ENCODE assay signal across 19 cellular contexts in genomic region chr16:14650629-14651028, GRCh38. TPM values are rescaled to one million over a fixed set of nuclear protein-coding genes. Genes with fewer than 3 reads are reported as not detected.
DNase-seq lines count a peak whose midpoint lies in the region; ATAC-seq, FAIRE-seq and TF ChIP-seq lines count a peak whose summit lies in the region.
"Had no signal": no experiment of that assay in that cellular context is flagged by ENCODE, and none has a peak within 500 bp of the region (broad histone marks: within the 10 kb centered on the region; RNA-seq: fewer than 3 reads in every experiment).

No MANE protein-coding gene starts in this region.

- H2AFZ ChIP-seq in HepG2 (ENCODE audit: low read length) (no peak overlapping the region), mammary epithelial cell (ENCODE audit: low read depth, low read length) (no peak overlapping the region)

- H3K9ac ChIP-seq in HepG2 (ENCODE audit: insufficient read depth, low read depth, low read length) (no peak overlapping the region), mammary epithelial cell (ENCODE audit: insufficient read depth, low read length) (no peak overlapping the region)

- TF ChIP-seq EP300 in HepG2 (IDR thresholded peaks at IDR 0.05; ENCODE audit: low read depth in 2 of 2, low read length in 2 of 2) (no peak), HepG2 (CRISPR knock-in tag; IDR thresholded peaks at IDR 0.05; ENCODE audit: borderline replicate concordance) (no peak)

- peaks cover 36 to 76% of the 10 kb centered on the region in 2 experiments for H3K36me3 ChIP-seq in HepG2 (replicated peaks in 1 of 2; ENCODE audit: control insufficient read depth in 1 of 2, insufficient read depth in 2 of 2, low read length in 2 of 2)
- H3K36me3 ChIP-seq in right lobe of liver, result peaks cover 0 to 74% (median 35%) of the 10 kb centered on the region in 4 donors
- H3K36me3 ChIP-seq in mammary epithelial cell (ENCODE audit: insufficient read depth, low read length), result peaks cover 23% of the 10 kb centered on the region

- peak overlapping the region; percentile 59 for H3K27ac Mint-ChIP-seq in activated CD4-positive, alpha-beta T cell treated with anti-CD3 and anti-CD28 coated beads for 36 hours
- H3K27ac Mint-ChIP-seq in progenitor cell of endocrine pancreas, result peak overlapping the region; percentile 78

- peaks cover 5% of the 10 kb centered on the region for H3K4me1 Mint-ChIP-seq in activated CD4-positive, alpha-beta T cell treated with anti-CD3 and anti-CD28 coated beads for 36 hours
- peaks cover 1% of the 10 kb centered on the region for H3K4me1 Mint-ChIP-seq in progenitor cell of endocrine pancreas (ENCODE audit: low read depth)

- peaks cover 44% of the 10 kb centered on the region for H3K36me3 Mint-ChIP-seq in activated CD4-positive, alpha-beta T cell treated with anti-CD3 and anti-CD28 coated beads for 36 hours (ENCODE audit: low read depth)
- peaks cover 27% of the 10 kb centered on the region for H3K36me3 Mint-ChIP-seq in progenitor cell of endocrine pancreas (ENCODE audit: insufficient read depth)

- no peaks in the 10 kb centered on the region for H3K9me3 Mint-ChIP-seq in activated CD4-positive, alpha-beta T cell treated with anti-CD3 and anti-CD28 coated beads for 36 hours (ENCODE audit: low read depth)
- no peaks in the 10 kb centered on the region for H3K9me3 Mint-ChIP-seq in progenitor cell of endocrine pancreas (ENCODE audit: low read depth)

- 95% methylated on average over 6 of the region's 6 CpGs for WGBS in HepG2 (ENCODE audit: low lambda C conversion rate)
- WGBS in right lobe of liver (ENCODE audit: insufficient coverage, low coverage, low lambda C conversion rate, missing lambda C conversion rate), result 80% methylated on average over 6 of the region's 6 CpGs
- WGBS in mammary epithelial cell (ENCODE audit: low coverage, missing lambda C conversion rate), result 26% methylated on average over 6 of the region's 6 CpGs

- H3K4me3 Mint-ChIP-seq in activated CD4-positive, alpha-beta T cell treated with anti-CD3 and anti-CD28 coated beads for 36 hours, result no peak overlapping the region
- H3K4me3 Mint-ChIP-seq in progenitor cell of endocrine pancreas (ENCODE audit: low read depth), result no peak overlapping the region

- H3K4me1 ChIP-seq in HepG2 (ENCODE audit: insufficient read depth, low read length) (peaks cover 4% of the 10 kb centered on the region; the same call in 1 of the 2 replicates), right lobe of liver (no peaks in the 10 kb centered on the region), mammary epithelial cell (ENCODE audit: insufficient read depth, low read length) (peaks cover 15% of the 10 kb centered on the region)

- H3K27ac ChIP-seq in HepG2 (ENCODE audit: extremely low read length, insufficient read depth, low read length) (no peak overlapping the region), right lobe of liver (no peak overlapping the region), mammary epithelial cell (ENCODE audit: insufficient read depth, low read depth, low read length) (peak overlapping the region; percentile 36)

- TF ChIP-seq CTCF in HepG2 (CRISPR knock-in tag; IDR thresholded peaks at IDR 0.05) (no peak), right lobe of liver (IDR thresholded peaks at IDR 0.05) (no peak), mammary epithelial cell (conservative IDR thresholded peaks at IDR 0.05 in 1 of 2, IDR thresholded peaks at IDR 0.05 in 1 of 2; ENCODE audit: extremely low read depth in 1 of 2, insufficient read depth in 1 of 2, low read depth in 1 of 2, low read length in 2 of 2) (no peak), progenitor cell of endocrine pancreas (IDR thresholded peaks at IDR 0.05; ENCODE audit: unreplicated experiment) (no peak)

- in situ Hi-C loops in HepG2 (cut with HindIII; ENCODE audit: extremely low pct_ligation_motif_present, low pct_unique_long_range_greater_than_20kb), result no loop called here
- in situ Hi-C loops in mammary epithelial cell (cut with MboI; ENCODE audit: low sequenced_read_pairs in 2 of 2), result no loop called here

- peak; percentile 44 for ATAC-seq in activated CD4-positive, alpha-beta T cell treated with anti-CD3 and anti-CD28 coated beads for 36 hours
- ATAC-seq in HepG2 (no peak), right lobe of liver (no peak), HG02588 (IDR thresholded peaks at IDR 0.05; ENCODE audit: unreplicated experiment) (no peak), GM19328 (IDR thresholded peaks at IDR 0.05; ENCODE audit: unreplicated experiment) (no peak)
- ATAC-seq: Panc1 had no signal

- H3K27me3 ChIP-seq in HepG2 (ENCODE audit: control insufficient read depth in 1 of 2, insufficient read depth in 2 of 2, low read length in 2 of 2), result no peaks in the 10 kb centered on the region
- H3K27me3 ChIP-seq in right lobe of liver, result no peaks in the 10 kb centered on the region
- H3K27me3 ChIP-seq in mammary epithelial cell (ENCODE audit: insufficient read depth, low read length), result no peaks in the 10 kb centered on the region

- POLR2A ChIA-PET in activated CD4-positive, alpha-beta T cell treated with anti-CD3 and anti-CD28 coated beads for 36 hours (lab: Charles Lee), result no interaction called here
- POLR2A ChIA-PET in HepG2 (lab: Yijun Ruan, JAX), result interaction anchor here (1.5 kb wide), 1 partner anchor 20 kb away, joined by 3 read pairs; the partner anchor contains the start of gene PARN

- no peak for TF ChIP-seq RAD21 in HepG2 (CRISPR knock-in tag; IDR thresholded peaks at IDR 0.05)

- TF ChIP-seq POLR2A in HepG2 (IDR thresholded peaks at IDR 0.05; ENCODE audit: insufficient read depth in 1 of 2, low read depth in 2 of 2, low read length in 2 of 2), result no peak
- TF ChIP-seq POLR2A in right lobe of liver (IDR thresholded peaks at IDR 0.05), result no peak

- H3K27me3 Mint-ChIP-seq in activated CD4-positive, alpha-beta T cell treated with anti-CD3 and anti-CD28 coated beads for 36 hours, result no peaks in the 10 kb centered on the region
- no peaks in the 10 kb centered on the region for H3K27me3 Mint-ChIP-seq in progenitor cell of endocrine pancreas

- H3K79me2 ChIP-seq in HepG2 (ENCODE audit: insufficient read depth, low read length) (no peaks in the 10 kb centered on the region), mammary epithelial cell (ENCODE audit: insufficient read depth, low read length) (peaks cover 38% of the 10 kb centered on the region)

- CTCF ChIA-PET in activated CD4-positive, alpha-beta T cell treated with anti-CD3 and anti-CD28 coated beads for 36 hours (lab: Charles Lee), result interaction anchor here (0.9 kb wide), 1 partner anchor 24 kb away, joined by 3 read pairs; no protein-coding TSS in a partner anchor
- CTCF ChIA-PET in HepG2 (lab: Yijun Ruan, JAX; ENCODE audit: low intra/inter-chr PET ratio, low total read pairs) (no interaction called here), mammary epithelial cell (lab: Charles Lee; ENCODE audit: low non-redundant PET) (no interaction called here)

- H3K9me3 ChIP-seq in HepG2 (ENCODE audit: low read length) (no peaks in the 10 kb centered on the region), right lobe of liver (no peaks in the 10 kb centered on the region), mammary epithelial cell (replicated peaks; ENCODE audit: insufficient read depth, low read length) (no peaks in the 10 kb centered on the region)

- peak; percentile 39 for FAIRE-seq in HepG2 (lab: Jason Lieb, UNC)
- FAIRE-seq: H54 had no signal

- H4K20me1 ChIP-seq in HepG2 (ENCODE audit: insufficient read depth, low read length), result no peaks in the 10 kb centered on the region
- H4K20me1 ChIP-seq in mammary epithelial cell (ENCODE audit: insufficient read depth, low read length), result no peaks in the 10 kb centered on the region

- no peak overlapping the region for H3K4me3 ChIP-seq in HepG2 (replicated peaks in 1 of 3; ENCODE audit: insufficient read depth in 1 of 3, low read depth in 2 of 3, low read length in 3 of 3)
- H3K4me3 ChIP-seq in right lobe of liver, result no peak overlapping the region
- no peak overlapping the region for H3K4me3 ChIP-seq in mammary epithelial cell (replicated peaks in 1 of 3; ENCODE audit: insufficient read depth in 1 of 3, low read depth in 2 of 3, low read length in 3 of 3)

- BruUV-seq in HepG2 (replicated peaks; lab: Mats Ljungman, UMichigan) (no TSS peak), mammary epithelial cell (replicated peaks; lab: Mats Ljungman, UMichigan) (no TSS peak)

- dilution Hi-C loops in mammary epithelial cell (cut with HindIII; ENCODE audit: low sequenced_read_pairs), result no loop called here

- no peak for DNase-seq in activated CD4-positive, alpha-beta T cell treated with anti-CD3 and anti-CD28 coated beads for 36 hours
- no peak for DNase-seq in activated CD4-positive, alpha-beta T cell treated with anti-CD3 and anti-CD28 coated beads, Interleukin-2, amount 50 U/mL, for 1 hour
- DNase-seq in HepG2 (ENCODE audit: low spot score) (no peak), right lobe of liver (no peak), mammary epithelial cell (peak; percentile 75), progenitor cell of endocrine pancreas (ENCODE audit: low spot score, unreplicated experiment) (no peak)
- DNase-seq: 8988T, C1 segment of cervical spinal cord, DMS153, EL, IMR-90, Kasumi-1, NCI-H1930, NCI-H510A, NCI-H82 had no signal

- intact Hi-C loops in activated CD4-positive, alpha-beta T cell treated with anti-CD3 and anti-CD28 coated beads for 36 hours (cut with DNase I, micrococcal nuclease), result no loop called here
- intact Hi-C loops in HepG2 (cut with micrococcal nuclease; ENCODE audit: unreplicated experiment), result no loop called here
- intact Hi-C loops in right lobe of liver (cut with DNase I), result no loop called here
- intact Hi-C loops in mammary epithelial cell (cut with micrococcal nuclease), result loop anchor here (2.0 kb wide), 1 partner anchor 18 kb away; the partner anchor contains the start of gene BFAR

- H3K4me2 ChIP-seq in HepG2 (ENCODE audit: low read depth, low read length), result no peak overlapping the region
- H3K4me2 ChIP-seq in mammary epithelial cell (ENCODE audit: insufficient read depth, low read depth, low read length), result no peak overlapping the region

RNA-seq across cellular contexts. Expression of gene BFAR, which starts 17.9 kb away (rescaled TPM):
- 10 to 100 TPM; 54.8 to 57.5 TPM for total RNA-seq in activated CD4-positive, alpha-beta T cell treated with anti-CD3 and anti-CD28 coated beads for 36 hours
- total RNA-seq in HepG2 (2016; rRNA removed; fragmentation: Illumina TruSeq; extraction: Trizol) (96.9 and 98.2 TPM in 2 replicates), right lobe of liver (10 to 100 TPM; 17.4 to 31.2 (median 22.9) TPM), mammary epithelial cell (10 to 100 TPM; 71.6 to 86.5 TPM), progenitor cell of endocrine pancreas (75.0 and 76.1 TPM in 2 replicates)
- 35.9 and 40.9 TPM in 2 replicates for total RNA-seq in HepG2 (2016; cell fraction: cytosol; rRNA removed; fragmentation: Illumina TruSeq; extraction: Trizol; ENCODE audit: low read depth)
- 88.6 and 96.1 TPM in 2 replicates for total RNA-seq in HepG2 (2016; cell fraction: insoluble cytoplasmic fraction; rRNA removed; fragmentation: Illumina TruSeq; extraction: Trizol)
- 89.4 and 93.4 TPM in 2 replicates for total RNA-seq in HepG2 (2016; cell fraction: membrane; rRNA removed; fragmentation: Illumina TruSeq; extraction: Trizol)
- total RNA-seq in HepG2 (2016; cell fraction: nucleus; rRNA removed; fragmentation: Illumina TruSeq; extraction: Trizol), result 68.6 and 78.4 TPM in 2 replicates
- polyA plus RNA-seq in HepG2 (2011; rRNA removed) (91.6 and 120 TPM in 2 replicates), mammary epithelial cell (64.9 TPM)
- 104 and 117 TPM in 2 replicates for polyA plus RNA-seq in HepG2 (2011; cell fraction: cytosol; rRNA removed)
- 33.4 and 38.4 TPM in 2 replicates for polyA plus RNA-seq in HepG2 (2011; cell fraction: nucleus; rRNA removed)
- polyA plus RNA-seq in HepG2 (2012), result 101 and 126 TPM in 2 replicates
- polyA plus RNA-seq in HepG2 (2016; cell fraction: cytosol; fragmentation: Illumina TruSeq; extraction: Trizol; ENCODE audit: low read depth), result 37.6 and 38.7 TPM in 2 replicates
- polyA plus RNA-seq in HepG2 (2016; cell fraction: insoluble cytoplasmic fraction; fragmentation: Illumina TruSeq; extraction: Trizol; ENCODE audit: low read depth), result 100 and 109 TPM in 2 replicates
- 80.8 and 84.4 TPM in 2 replicates for polyA plus RNA-seq in HepG2 (2016; cell fraction: membrane; fragmentation: Illumina TruSeq; extraction: Trizol; ENCODE audit: low read depth)
- 99.3 and 101 TPM in 2 replicates for polyA plus RNA-seq in HepG2 (2016; cell fraction: nucleus; fragmentation: Illumina TruSeq; extraction: Trizol; ENCODE audit: insufficient read depth, low read depth)
- polyA minus RNA-seq in HepG2 (2011; rRNA and poly(A)+ RNA removed; ENCODE audit: low replicate concordance), result 84.9 and 154 TPM in 2 replicates
- 73.7 and 80.7 TPM in 2 replicates for polyA minus RNA-seq in HepG2 (2011; cell fraction: cytosol; rRNA and poly(A)+ RNA removed)
- polyA minus RNA-seq in HepG2 (2011; cell fraction: nucleus; rRNA and poly(A)+ RNA removed), result 75.8 and 77.7 TPM in 2 replicates
- 82.4 TPM for polyA minus RNA-seq in mammary epithelial cell

RNA-seq across cellular contexts. Expression of gene PARN, which starts 20.6 kb away (rescaled TPM):
- total RNA-seq in activated CD4-positive, alpha-beta T cell treated with anti-CD3 and anti-CD28 coated beads for 36 hours, result 10 to 100 TPM; 46.4 to 64.1 TPM
- total RNA-seq in HepG2 (2016; rRNA removed; fragmentation: Illumina TruSeq; extraction: Trizol) (47.6 and 54.8 TPM in 2 replicates), right lobe of liver (10 to 100 TPM; 12.1 to 28.0 (median 15.6) TPM), mammary epithelial cell (10 to 100 TPM; 31.0 to 34.3 TPM), progenitor cell of endocrine pancreas (31.4 and 32.3 TPM in 2 replicates)
- total RNA-seq in HepG2 (2016; cell fraction: cytosol; rRNA removed; fragmentation: Illumina TruSeq; extraction: Trizol; ENCODE audit: low read depth), result 25.3 and 26.1 TPM in 2 replicates
- 46.1 and 54.7 TPM in 2 replicates for total RNA-seq in HepG2 (2016; cell fraction: insoluble cytoplasmic fraction; rRNA removed; fragmentation: Illumina TruSeq; extraction: Trizol)
- 22.1 and 23.9 TPM in 2 replicates for total RNA-seq in HepG2 (2016; cell fraction: membrane; rRNA removed; fragmentation: Illumina TruSeq; extraction: Trizol)
- total RNA-seq in HepG2 (2016; cell fraction: nucleus; rRNA removed; fragmentation: Illumina TruSeq; extraction: Trizol), result 57.0 and 57.3 TPM in 2 replicates
- polyA plus RNA-seq in HepG2 (2011; rRNA removed) (11.7 and 13.3 TPM in 2 replicates), mammary epithelial cell (17.8 TPM)
- polyA plus RNA-seq in HepG2 (2011; cell fraction: cytosol; rRNA removed), result 7.3 and 10.1 TPM in 2 replicates
- 21.8 and 27.8 TPM in 2 replicates for polyA plus RNA-seq in HepG2 (2011; cell fraction: nucleus; rRNA removed)
- 25.7 and 33.7 TPM in 2 replicates for polyA plus RNA-seq in HepG2 (2012)
- 4.9 and 5.1 TPM in 2 replicates for polyA plus RNA-seq in HepG2 (2016; cell fraction: cytosol; fragmentation: Illumina TruSeq; extraction: Trizol; ENCODE audit: low read depth)
- polyA plus RNA-seq in HepG2 (2016; cell fraction: insoluble cytoplasmic fraction; fragmentation: Illumina TruSeq; extraction: Trizol; ENCODE audit: low read depth), result 52.1 and 52.5 TPM in 2 replicates
- 10.4 and 12.2 TPM in 2 replicates for polyA plus RNA-seq in HepG2 (2016; cell fraction: membrane; fragmentation: Illumina TruSeq; extraction: Trizol; ENCODE audit: low read depth)
- polyA plus RNA-seq in HepG2 (2016; cell fraction: nucleus; fragmentation: Illumina TruSeq; extraction: Trizol; ENCODE audit: insufficient read depth, low read depth), result 43.6 and 48.8 TPM in 2 replicates
- 17.2 and 35.9 TPM in 2 replicates for polyA minus RNA-seq in HepG2 (2011; rRNA and poly(A)+ RNA removed; ENCODE audit: low replicate concordance)
- polyA minus RNA-seq in HepG2 (2011; cell fraction: cytosol; rRNA and poly(A)+ RNA removed), result 18.8 and 27.2 TPM in 2 replicates
- 66.4 and 70.1 TPM in 2 replicates for polyA minus RNA-seq in HepG2 (2011; cell fraction: nucleus; rRNA and poly(A)+ RNA removed)
- 63.9 TPM for polyA minus RNA-seq in mammary epithelial cell

RNA-seq across cellular contexts. Expression of gene PLA2G10, which starts 43.5 kb away (rescaled TPM):
- not detected for total RNA-seq in activated CD4-positive, alpha-beta T cell treated with anti-CD3 and anti-CD28 coated beads for 36 hours
- total RNA-seq in HepG2 (2016; rRNA removed; fragmentation: Illumina TruSeq; extraction: Trizol), result not detected in 2 replicates
- not detected in 2 replicates for total RNA-seq in HepG2 (2016; cell fraction: cytosol; rRNA removed; fragmentation: Illumina TruSeq; extraction: Trizol; ENCODE audit: low read depth)
- total RNA-seq in HepG2 (2016; cell fraction: insoluble cytoplasmic fraction; rRNA removed; fragmentation: Illumina TruSeq; extraction: Trizol), result not detected in 2 replicates
- total RNA-seq in HepG2 (2016; cell fraction: membrane; rRNA removed; fragmentation: Illumina TruSeq; extraction: Trizol), result not detected in 2 replicates
- not detected in 2 replicates for total RNA-seq in HepG2 (2016; cell fraction: nucleus; rRNA removed; fragmentation: Illumina TruSeq; extraction: Trizol)
- not detected in 2 replicates for polyA plus RNA-seq in HepG2 (2011; rRNA removed)
- 0.05 TPM in 1 of 2 replicates, not detected in the other for polyA plus RNA-seq in HepG2 (2011; cell fraction: cytosol; rRNA removed)
- polyA plus RNA-seq in HepG2 (2011; cell fraction: nucleus; rRNA removed), result not detected in 2 replicates
- polyA plus RNA-seq in HepG2 (2012), result not detected in 2 replicates
- not detected in 2 replicates for polyA plus RNA-seq in HepG2 (2016; cell fraction: cytosol; fragmentation: Illumina TruSeq; extraction: Trizol; ENCODE audit: low read depth)
- not detected in 2 replicates for polyA plus RNA-seq in HepG2 (2016; cell fraction: insoluble cytoplasmic fraction; fragmentation: Illumina TruSeq; extraction: Trizol; ENCODE audit: low read depth)
- not detected in 2 replicates for polyA plus RNA-seq in HepG2 (2016; cell fraction: membrane; fragmentation: Illumina TruSeq; extraction: Trizol; ENCODE audit: low read depth)
- polyA plus RNA-seq in HepG2 (2016; cell fraction: nucleus; fragmentation: Illumina TruSeq; extraction: Trizol; ENCODE audit: insufficient read depth, low read depth), result not detected in 2 replicates
- polyA minus RNA-seq in HepG2 (2011; rRNA and poly(A)+ RNA removed; ENCODE audit: low replicate concordance), result not detected in 2 replicates
- not detected in 2 replicates for polyA minus RNA-seq in HepG2 (2011; cell fraction: cytosol; rRNA and poly(A)+ RNA removed)
- polyA minus RNA-seq in HepG2 (2011; cell fraction: nucleus; rRNA and poly(A)+ RNA removed), result not detected in 2 replicates
- not detected for total RNA-seq in right lobe of liver
- total RNA-seq in mammary epithelial cell, result 1 to 10 TPM in 1 of 2 donors, under 1 TPM in 1; 0.31 to 1.0 TPM
- 0.24 TPM for polyA plus RNA-seq in mammary epithelial cell
- not detected for polyA minus RNA-seq in mammary epithelial cell
- 1.4 and 2.2 TPM in 2 replicates for total RNA-seq in progenitor cell of endocrine pancreas
- total RNA-seq: IMR-90 had no signal
- polyA plus RNA-seq: IMR-90 had no signal

RNA-seq across cellular contexts. Expression of gene NPIPA3, which starts 52.6 kb away (rescaled TPM):
- total RNA-seq in activated CD4-positive, alpha-beta T cell treated with anti-CD3 and anti-CD28 coated beads for 36 hours, result 1 to 10 TPM; 1.2 to 2.5 TPM
- total RNA-seq in HepG2 (2016; rRNA removed; fragmentation: Illumina TruSeq; extraction: Trizol) (0.71 TPM in 1 of 2 replicates, not detected in the other), right lobe of liver (1 to 10 TPM in 2 of 6 experiments, under 1 TPM in 1, not detected in 3; 0.86 to 1.9 (median 1.2) TPM), mammary epithelial cell (1 to 10 TPM in 1 of 2 donors, under 1 TPM in 1; 0.67 to 6.0 TPM), progenitor cell of endocrine pancreas (0.95 and 1.3 TPM in 2 replicates)
- total RNA-seq in HepG2 (2016; cell fraction: cytosol; rRNA removed; fragmentation: Illumina TruSeq; extraction: Trizol; ENCODE audit: low read depth), result not detected in 2 replicates
- total RNA-seq in HepG2 (2016; cell fraction: insoluble cytoplasmic fraction; rRNA removed; fragmentation: Illumina TruSeq; extraction: Trizol), result 0.76 TPM in 1 of 2 replicates, not detected in the other
- not detected in 2 replicates for total RNA-seq in HepG2 (2016; cell fraction: membrane; rRNA removed; fragmentation: Illumina TruSeq; extraction: Trizol)
- total RNA-seq in HepG2 (2016; cell fraction: nucleus; rRNA removed; fragmentation: Illumina TruSeq; extraction: Trizol), result 0.69 and 1.1 TPM in 2 replicates
- polyA plus RNA-seq in HepG2 (2011; rRNA removed) (0.91 and 1.3 TPM in 2 replicates), mammary epithelial cell (1.5 TPM)
- 0.08 and 0.50 TPM in 2 replicates for polyA plus RNA-seq in HepG2 (2011; cell fraction: cytosol; rRNA removed)
- polyA plus RNA-seq in HepG2 (2011; cell fraction: nucleus; rRNA removed), result 0.71 and 1.8 TPM in 2 replicates
- polyA plus RNA-seq in HepG2 (2012), result 0.34 and 1.3 TPM in 2 replicates
- polyA plus RNA-seq in HepG2 (2016; cell fraction: cytosol; fragmentation: Illumina TruSeq; extraction: Trizol; ENCODE audit: low read depth), result 0.22 TPM in 1 of 2 replicates, not detected in the other
- polyA plus RNA-seq in HepG2 (2016; cell fraction: insoluble cytoplasmic fraction; fragmentation: Illumina TruSeq; extraction: Trizol; ENCODE audit: low read depth), result 1.2 TPM in 1 of 2 replicates, not detected in the other
- not detected in 2 replicates for polyA plus RNA-seq in HepG2 (2016; cell fraction: membrane; fragmentation: Illumina TruSeq; extraction: Trizol; ENCODE audit: low read depth)
- 2.3 and 2.4 TPM in 2 replicates for polyA plus RNA-seq in HepG2 (2016; cell fraction: nucleus; fragmentation: Illumina TruSeq; extraction: Trizol; ENCODE audit: insufficient read depth, low read depth)
- polyA minus RNA-seq in HepG2 (2011; rRNA and poly(A)+ RNA removed; ENCODE audit: low replicate concordance), result not detected in 2 replicates
- polyA minus RNA-seq in HepG2 (2011; cell fraction: cytosol; rRNA and poly(A)+ RNA removed), result not detected in 2 replicates
- not detected in 2 replicates for polyA minus RNA-seq in HepG2 (2011; cell fraction: nucleus; rRNA and poly(A)+ RNA removed)
- not detected for polyA minus RNA-seq in mammary epithelial cell
- total RNA-seq: IMR-90 had no signal
- polyA plus RNA-seq: IMR-90 had no signal
